ENCODE assay signal across 8 cellular contexts in genomic region chr19:46404039-46404883, GRCh38. TPM values are rescaled to one million over a fixed set of nuclear protein-coding genes. Genes with fewer than 3 reads are reported as not detected.
DNase-seq lines count a peak whose midpoint lies in the region; ATAC-seq and TF ChIP-seq lines count a peak whose summit lies in the region.

No MANE protein-coding gene starts in this region.

- ATAC-seq in GM21825 (IDR thresholded peaks at IDR 0.05; ENCODE audit: unreplicated experiment), result no peak

- no peaks in the 10 kb centered on the region for H3K9me2 ChIP-seq in neural cell (ENCODE audit: insufficient read depth, low read length)

- peak overlapping the region; percentile 54 for H3K4me3 ChIP-seq in neural cell (ENCODE audit: low read length)

- H3K36me3 ChIP-seq in neural cell (ENCODE audit: insufficient read depth, low read length), result no peaks in the 10 kb centered on the region

- no peak overlapping the region for H3K4me2 ChIP-seq in neural cell (ENCODE audit: low read length)

- H2AFZ ChIP-seq in neural cell (ENCODE audit: low read depth, low read length), result no peak overlapping the region

- H3K27me3 ChIP-seq in neural cell (ENCODE audit: insufficient read depth, low read depth, low read length), result no peaks in the 10 kb centered on the region

- H4K20me1 ChIP-seq in neural cell (ENCODE audit: insufficient read depth), result no peaks in the 10 kb centered on the region

- H3K79me2 ChIP-seq in neural cell (replicated peaks; ENCODE audit: insufficient read depth, low read length), result no peaks in the 10 kb centered on the region

- TF ChIP-seq EP300 in neural cell (conservative IDR thresholded peaks at IDR 0.05; ENCODE audit: poor library complexity, severe bottlenecking), result no peak

- H3F3A ChIP-seq in neural cell (ENCODE audit: insufficient read depth, low read length, poor library complexity, severe bottlenecking), result no peaks in the 10 kb centered on the region

- TF ChIP-seq CTCF in neural cell (IDR thresholded peaks at IDR 0.05; ENCODE audit: poor library complexity, severe bottlenecking), result peak; percentile 64

- peak; percentile 19 for TF ChIP-seq RAD21 in neural cell (conservative IDR thresholded peaks at IDR 0.05)

- DNase-seq in DMS153 treated with DMSO at 0.1 percent for 48 hours (lab: John Stamatoyannopoulos, UW; ENCODE audit: unreplicated experiment) (peak; percentile 12), OCI-M2 (lab: John Stamatoyannopoulos, UW; ENCODE audit: unreplicated experiment) (peak; percentile 14), fibroblast of peridontal ligament (ENCODE audit: extremely low read depth) (peak; percentile 44), SIG-M5 treated with dmso at 0.1 percent for 504 hours (lab: John Stamatoyannopoulos, UW; ENCODE audit: unreplicated experiment) (no peak), GDM1 (lab: John Stamatoyannopoulos, UW) (no peak)
- no peak for DNase-seq in NK-92 treated with Interleukin-12 subunit alpha and Interleukin-12 subunit beta, amount 100 ng/mL, for 24 hours (lab: John Stamatoyannopoulos, UW)

- H3K27ac ChIP-seq in neural cell (ENCODE audit: low read length), result peak overlapping the region; percentile 56

- H3K9ac ChIP-seq in neural cell (ENCODE audit: low read length), result peak overlapping the region; percentile 54

- no peaks in the 10 kb centered on the region for H3K9me3 ChIP-seq in neural cell (ENCODE audit: low read length)

TF ChIP-seq in neural cell, 6 proteins besides CTCF, POLR2A, EP300 and RAD21:
- TF ChIP-seq TAF1 (IDR thresholded peaks at IDR 0.05; ENCODE audit: low read depth) (no peak), SMC3 (conservative IDR thresholded peaks at IDR 0.05; ENCODE audit: poor library complexity) (peak; percentile 26)

RNA-seq across cellular contexts. Expression of gene CCDC8, which starts 9.1 kb away (rescaled TPM):
- polyA plus RNA-seq in neural cell, result 0.84 and 2.4 TPM in 2 replicates
- 1.7 and 2.2 TPM in 2 replicates for polyA minus RNA-seq in neural cell

RNA-seq across cellular contexts. Expression of gene PNMA8C, which starts 24.5 kb away (rescaled TPM):
- 16.1 and 17.2 TPM in 2 replicates for polyA plus RNA-seq in neural cell
- polyA minus RNA-seq in neural cell, result 27.9 and 29.0 TPM in 2 replicates

RNA-seq across cellular contexts. Expression of gene PPP5C, which starts 57.4 kb away (rescaled TPM):
- polyA plus RNA-seq in neural cell, result 99.3 and 120 TPM in 2 replicates
- 79.1 and 79.8 TPM in 2 replicates for polyA minus RNA-seq in neural cell

Comparison
In these comparisons a context has a peak if more than half of its experiments do, and no peak if none do; other contexts are left out.
1. DNase-seq: peak in DMS153 treated with DMSO at 0.1 percent for 48 hours (single experiment), OCI-M2 (single experiment) and fibroblast of peridontal ligament (single experiment); none in SIG-M5 treated with dmso at 0.1 percent for 504 hours (single experiment), GDM1 (single experiment) and NK-92 treated with Interleukin-12 subunit alpha and Interleukin-12 subunit beta, amount 100 ng/mL, for 24 hours (single experiment).